ENCODE assay signal across 1 cellular context in the genomic region with DNA sequence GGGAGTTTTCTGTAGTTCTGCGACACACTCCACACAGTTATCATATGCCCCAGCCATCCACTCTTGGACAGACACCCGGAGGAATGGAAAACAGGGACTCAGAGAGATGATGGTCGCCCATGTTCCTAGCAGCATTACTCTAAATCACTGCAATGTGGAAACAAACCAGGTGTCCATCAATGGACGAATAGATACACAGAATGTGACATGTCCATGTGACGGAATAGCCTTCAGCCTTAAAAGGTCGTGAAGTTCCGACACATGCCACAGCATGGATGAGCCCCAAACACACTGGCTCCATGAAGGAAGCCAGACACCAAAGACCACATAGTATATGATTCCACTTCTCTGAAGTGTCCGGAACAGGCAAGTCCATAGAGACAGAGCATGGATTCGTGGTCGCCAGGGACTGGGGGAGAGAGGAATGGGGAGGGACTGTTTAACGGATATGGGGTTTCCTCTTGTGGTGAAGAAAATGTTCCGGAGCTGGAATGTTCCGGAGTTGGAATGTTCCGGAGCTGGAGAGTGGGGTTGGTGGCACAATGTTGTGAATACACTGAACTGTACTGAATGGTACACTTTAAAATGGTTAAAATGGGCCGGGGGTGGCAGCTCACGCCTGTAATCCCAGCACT.
TF ChIP-seq lines count a peak whose summit lies in the region.

No MANE protein-coding gene starts in this region.

TF ChIP-seq in HepG2, 621 proteins besides CTCF, POLR2A, EP300 and RAD21 (continued from another document):
- TF ChIP-seq ATF4 (CRISPR knock-in tag; IDR thresholded peaks at IDR 0.05) (no peak), STAG1 (CRISPR knock-in tag; IDR thresholded peaks at IDR 0.05) (no peak), HIVEP1 (CRISPR knock-in tag; IDR thresholded peaks at IDR 0.05) (no peak), CHCHD3 (CRISPR knock-in tag; IDR thresholded peaks at IDR 0.05) (no peak)
